Comparison of ENCODE assay signal across 9 cellular contexts in the genomic region with DNA sequence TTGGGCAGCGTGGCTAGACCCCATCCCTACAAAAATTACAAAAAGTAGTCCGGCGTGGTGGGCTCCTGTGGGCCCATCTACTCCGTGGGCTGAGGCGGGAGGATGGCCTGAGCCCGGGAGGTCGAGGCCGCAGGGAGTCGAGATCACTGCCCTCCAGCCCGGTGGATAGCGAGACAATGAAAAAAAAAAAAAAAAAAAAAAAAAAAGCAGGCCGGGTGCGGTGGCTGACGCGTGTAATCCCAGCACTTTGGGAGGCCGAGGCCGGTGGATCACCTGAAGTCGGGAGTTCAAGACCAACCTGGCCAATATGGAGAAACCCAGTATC.
DNase-seq lines count a peak whose midpoint lies in the region; ATAC-seq and TF ChIP-seq lines count a peak whose summit lies in the region.
"Had no signal": no experiment of that assay in that cellular context is flagged by ENCODE, and none has a peak within 500 bp of the region (broad histone marks: within the 10 kb centered on the region; RNA-seq: fewer than 3 reads in every experiment).

No MANE protein-coding gene starts in this region.

- no peak for ATAC-seq in central memory CD8-positive, alpha-beta T cell (replicated peaks; ENCODE audit: extremely low read depth, poor library complexity, severe bottlenecking)
- no peak for ATAC-seq in HG02852 (IDR thresholded peaks at IDR 0.05; ENCODE audit: unreplicated experiment)

- H3K9me3 ChIP-seq in A673 (ENCODE audit: low read depth, low read length, poor library complexity, severe bottlenecking) (no peaks in the 10 kb centered on the region), HUES48 (ENCODE audit: control insufficient read depth, insufficient read depth, low read length) (no peaks in the 10 kb centered on the region), mucosa of stomach (ENCODE audit: control insufficient read depth, low read length) (no peaks in the 10 kb centered on the region)

- no peaks in the 10 kb centered on the region for H3K9me3 Mint-ChIP-seq in central memory CD8-positive, alpha-beta T cell

- H3K36me3 Mint-ChIP-seq in central memory CD8-positive, alpha-beta T cell (ENCODE audit: insufficient read depth), result peaks cover 8% of the 10 kb centered on the region

- peak overlapping the region; percentile 93 for H3K27ac Mint-ChIP-seq in central memory CD8-positive, alpha-beta T cell (ENCODE audit: low read depth)

- H3K4me3 Mint-ChIP-seq in central memory CD8-positive, alpha-beta T cell, result peak overlapping the region; percentile 89

- no peaks in the 10 kb centered on the region for H3K36me3 ChIP-seq in A673 (ENCODE audit: insufficient read depth, low read length, poor library complexity, severe bottlenecking)
- 0 out of 2 replicates have a peak, but pooled peaks cover 3% of the 10 kb centered on the region for H3K36me3 ChIP-seq in HUES48 (ENCODE audit: control insufficient read depth, insufficient read depth, low read length)
- no peaks in the 10 kb centered on the region for H3K36me3 ChIP-seq in mucosa of stomach (ENCODE audit: control insufficient read depth, insufficient read depth, low read length)

- H3K4me3 ChIP-seq in A673 (ENCODE audit: low read depth, low read length, poor library complexity, severe bottlenecking), result peak overlapping the region; percentile 66
- H3K4me3 ChIP-seq in HUES48 (ENCODE audit: low read depth, low read length), result peak overlapping the region; percentile 76
- H3K4me3 ChIP-seq in mucosa of stomach (ENCODE audit: low read length), result peak overlapping the region; percentile 43

- H3K4me1 Mint-ChIP-seq in central memory CD8-positive, alpha-beta T cell, result peaks cover 29% of the 10 kb centered on the region

- H3K27me3 ChIP-seq in A673 (replicated peaks; ENCODE audit: insufficient read depth, low read depth, low read length, poor library complexity) (no peaks in the 10 kb centered on the region), HUES48 (ENCODE audit: control insufficient read depth, insufficient read depth, low read length) (no peaks in the 10 kb centered on the region), mucosa of stomach (ENCODE audit: control insufficient read depth, insufficient read depth, low read length) (peaks cover 2% of the 10 kb centered on the region)

- no peak for TF ChIP-seq CTCF in A673 (conservative IDR thresholded peaks at IDR 0.05; ENCODE audit: low read depth, low read length)

- H3K27me3 Mint-ChIP-seq in central memory CD8-positive, alpha-beta T cell, result no peaks in the 10 kb centered on the region

- POLR2A ChIA-PET in A673 (lab: Charles Lee; ENCODE audit: low non-redundant PET), result no interaction called here

- H3K4me1 ChIP-seq in A673 (ENCODE audit: insufficient read depth, low read length, poor library complexity, severe bottlenecking) (no peaks in the 10 kb centered on the region), HUES48 (ENCODE audit: control insufficient read depth, insufficient read depth, low read length) (no peaks in the 10 kb centered on the region), mucosa of stomach (ENCODE audit: control insufficient read depth, insufficient read depth, low read length) (no peaks in the 10 kb centered on the region)

- H3K9ac ChIP-seq in HUES48 (ENCODE audit: low read depth, low read length) (peak overlapping the region; percentile 75), mucosa of stomach (ENCODE audit: low read length) (peak overlapping the region; percentile 68)

- no TSS peak for BruUV-seq in A673 (replicated peaks; lab: Mats Ljungman, UMichigan)

- intact Hi-C loops in A673 (cut with micrococcal nuclease; ENCODE audit: unreplicated experiment), result no loop called here

- H3K27ac ChIP-seq in A673 (ENCODE audit: low read depth, low read length, poor library complexity, severe bottlenecking) (peak overlapping the region; percentile 62), HUES48 (ENCODE audit: low read depth, low read length) (peak overlapping the region; percentile 61)

- DNase-seq in A673 (ENCODE audit: low spot score) (no peak), UCSD-AML1 (lab: John Stamatoyannopoulos, UW; ENCODE audit: unreplicated experiment) (no peak), epidermal melanocyte (ENCODE audit: insufficient read length, low spot score) (no peak)
- DNase-seq in central memory CD8-positive, alpha-beta T cell (ENCODE audit: low spot score in 2 of 2), result no peak
- DNase-seq in activated CD4-positive, alpha-beta T cell treated with anti-CD3 and anti-CD28 coated beads for 4 hours, result no peak
- DNase-seq: NCI-H1436 treated with DMSO at 0.1 percent for 48 hours had no signal

- CTCF ChIA-PET in A673 (lab: Charles Lee), result interaction anchor here (0.7 kb wide), 1 partner anchor 19 kb away, joined by 3 read pairs; no protein-coding TSS in a partner anchor
